In the genomic region with DNA sequence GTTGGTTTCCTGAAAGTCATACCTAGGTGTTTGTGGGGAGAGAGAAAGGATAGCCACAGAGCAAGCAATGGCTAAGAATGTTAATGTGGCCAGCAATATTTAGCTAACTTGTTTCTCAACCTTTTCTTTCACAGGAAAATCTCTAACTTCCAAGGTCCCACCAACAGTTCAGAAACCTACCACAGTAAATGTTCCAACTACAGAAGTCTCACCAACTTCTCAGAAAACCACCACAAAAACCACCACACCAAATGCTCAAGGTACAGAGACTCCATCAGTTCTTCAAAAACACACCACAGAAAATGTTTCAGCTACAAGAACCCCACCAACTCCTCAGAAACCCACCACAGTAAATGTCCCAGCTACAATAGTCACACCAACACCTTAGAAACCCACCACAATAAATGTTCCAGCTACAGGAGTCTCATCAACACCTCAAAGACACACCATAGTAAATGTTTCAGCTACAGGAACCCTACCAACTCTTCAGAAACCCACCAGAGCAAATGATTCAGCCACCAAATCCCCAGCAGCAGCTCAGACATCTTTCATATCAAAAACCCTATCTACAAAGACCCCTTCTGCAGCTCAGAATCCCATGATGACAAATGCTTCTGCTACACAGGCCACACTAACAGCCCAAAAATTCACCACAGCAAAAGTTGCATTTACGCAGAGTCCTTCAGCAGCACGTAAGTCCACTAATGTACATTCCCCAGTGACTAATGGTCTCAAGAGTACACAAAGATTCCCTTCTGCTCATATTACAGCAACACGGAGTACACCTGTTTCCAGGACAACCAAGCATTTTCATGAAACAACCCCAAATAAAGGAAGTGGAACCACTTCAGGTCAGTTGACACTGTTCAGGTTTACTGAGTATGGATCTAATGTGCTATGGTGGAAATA, we compare ENCODE assay signal across 1 cellular context.
TF ChIP-seq lines count a peak whose summit lies in the region.

No MANE protein-coding gene starts in this region.

TF ChIP-seq in WTC11, 78 proteins besides CTCF, POLR2A, EP300 and RAD21 (continued from another document):
- TF ChIP-seq SOX15 (CRISPR knock-in tag; IDR thresholded peaks at IDR 0.05), result no peak
- TF ChIP-seq MAX (CRISPR knock-in tag; IDR thresholded peaks at IDR 0.05), result no peak
- no peak for TF ChIP-seq NFYB (CRISPR knock-in tag; conservative IDR thresholded peaks at IDR 0.05; ENCODE audit: low read depth)
- TF ChIP-seq, protein P1, sequence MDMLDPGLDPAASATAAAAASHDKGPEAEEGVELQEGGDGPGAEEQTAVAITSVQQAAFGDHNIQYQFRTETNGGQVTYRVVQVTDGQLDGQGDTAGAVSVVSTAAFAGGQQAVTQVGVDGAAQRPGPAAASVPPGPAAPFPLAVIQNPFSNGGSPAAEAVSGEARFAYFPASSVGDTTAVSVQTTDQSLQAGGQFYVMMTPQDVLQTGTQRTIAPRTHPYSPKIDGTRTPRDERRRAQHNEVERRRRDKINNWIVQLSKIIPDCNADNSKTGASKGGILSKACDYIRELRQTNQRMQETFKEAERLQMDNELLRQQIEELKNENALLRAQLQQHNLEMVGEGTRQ (CRISPR knock-in tag; IDR thresholded peaks at IDR 0.05), result no peak
- no peak for TF ChIP-seq FOXP1 (CRISPR knock-in tag; IDR thresholded peaks at IDR 0.05; ENCODE audit: borderline replicate concordance)
- TF ChIP-seq TP53 (CRISPR knock-in tag; IDR thresholded peaks at IDR 0.05), result no peak
- TF ChIP-seq ETV6 (CRISPR knock-in tag; IDR thresholded peaks at IDR 0.05), result no peak
- TF ChIP-seq, protein P2, sequence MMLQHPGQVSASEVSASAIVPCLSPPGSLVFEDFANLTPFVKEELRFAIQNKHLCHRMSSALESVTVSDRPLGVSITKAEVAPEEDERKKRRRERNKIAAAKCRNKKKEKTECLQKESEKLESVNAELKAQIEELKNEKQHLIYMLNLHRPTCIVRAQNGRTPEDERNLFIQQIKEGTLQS (CRISPR knock-in tag; conservative IDR thresholded peaks at IDR 0.05), result no peak
- no peak for TF ChIP-seq ATF6 (CRISPR knock-in tag; IDR thresholded peaks at IDR 0.05)
